ENCODE assay signal across 21 cellular contexts in genomic region chr7:129285195-129285594, GRCh38.
"Had no signal": no experiment of that assay in that cellular context is flagged by ENCODE, and none has a peak within 500 bp of the region (broad histone marks: within the 10 kb centered on the region; RNA-seq: fewer than 3 reads in every experiment).

No MANE protein-coding gene starts in this region.

- H3K36me3 Mint-ChIP-seq: activated CD4-positive, alpha-beta memory T cell treated with anti-CD3 and anti-CD28 coated beads for 36 hours; natural killer cell treated with Interleukin-12 subunit alpha and Interleukin-12 subunit beta and Interleukin-15 and Interleukin-18, amount 100 ng/mL, for 72 hours had no signal

- H3K4me3 ChIP-seq: coronary artery, esophagus muscularis mucosa, hepatocyte, lower lobe of right lung, prostate gland, right atrium auricular region, skin epidermis, tibial nerve, uterus had no signal

- DNase-seq: activated CD4-positive, alpha-beta memory T cell treated with anti-CD3 and anti-CD28 coated beads for 36 hours; activated CD4-positive, alpha-beta T cell treated with anti-CD3 and anti-CD28 coated beads for 4 hours; activated CD8-positive, alpha-beta memory T cell treated with anti-CD3 and anti-CD28 coated beads, Interleukin-2, amount 10 ng/mL, durations not matched to agents 7 days and 5 days; activated naive CD4-positive, alpha-beta T cell treated with anti-CD3 and anti-CD28 coated beads for 36 hours; anterior cingulate cortex; brain microvascular endothelial cell; central memory CD4-positive, alpha-beta T cell; foreskin fibroblast; lower lobe of right lung; SW 1271; uterus had no signal

- H3K4me3 Mint-ChIP-seq: activated CD4-positive, alpha-beta memory T cell treated with anti-CD3 and anti-CD28 coated beads for 36 hours; activated CD8-positive, alpha-beta memory T cell treated with anti-CD3 and anti-CD28 coated beads, Interleukin-2, amount 10 ng/mL, durations not matched to agents 7 days and 5 days; activated naive CD4-positive, alpha-beta T cell treated with anti-CD3 and anti-CD28 coated beads for 36 hours; natural killer cell treated with Interleukin-12 subunit alpha and Interleukin-12 subunit beta and Interleukin-15 and Interleukin-18, amount 100 ng/mL, for 72 hours; stimulated activated naive CD8-positive, alpha-beta T cell treated with anti-CD3 and anti-CD28 coated beads, Interleukin-15, Interleukin-2, amounts not matched to agents 100 ng/mL and 50 ng/mL, for 24 hours had no signal

- H3K27ac ChIP-seq: brain microvascular endothelial cell, coronary artery, esophagus muscularis mucosa, hepatocyte, lower lobe of right lung, prostate gland, right atrium auricular region, skin epidermis, uterus had no signal

- H3K9me3 Mint-ChIP-seq: activated CD4-positive, alpha-beta memory T cell treated with anti-CD3 and anti-CD28 coated beads for 36 hours; activated naive CD4-positive, alpha-beta T cell treated with anti-CD3 and anti-CD28 coated beads for 36 hours; activated T-helper 2 cell treated with anti-CD3 and anti-CD28 coated beads, Interferon-gamma antibody, Interleukin-2, Interleukin-4, amounts not matched to agents 10 μg/mL and 5 μg/mL and 100 μg/mL, durations not matched to agents 14 hours and 24 hours and 36 hours; natural killer cell treated with Interleukin-12 subunit alpha and Interleukin-12 subunit beta and Interleukin-15 and Interleukin-18, amount 100 ng/mL, for 72 hours; stimulated activated naive CD8-positive, alpha-beta T cell treated with anti-CD3 and anti-CD28 coated beads, Interleukin-15, Interleukin-2, amounts not matched to agents 100 ng/mL and 50 ng/mL, for 24 hours had no signal

- H3K27ac Mint-ChIP-seq: activated CD4-positive, alpha-beta memory T cell treated with anti-CD3 and anti-CD28 coated beads for 36 hours; activated CD8-positive, alpha-beta memory T cell treated with anti-CD3 and anti-CD28 coated beads, Interleukin-2, amount 10 ng/mL, durations not matched to agents 7 days and 5 days; activated naive CD4-positive, alpha-beta T cell treated with anti-CD3 and anti-CD28 coated beads for 36 hours; activated T-helper 2 cell treated with anti-CD3 and anti-CD28 coated beads, Interferon-gamma antibody, Interleukin-2, Interleukin-4, amounts not matched to agents 10 μg/mL and 5 μg/mL and 100 μg/mL, durations not matched to agents 14 hours and 24 hours and 36 hours; natural killer cell treated with Interleukin-12 subunit alpha and Interleukin-12 subunit beta and Interleukin-15 and Interleukin-18, amount 100 ng/mL, for 72 hours; stimulated activated naive CD8-positive, alpha-beta T cell treated with anti-CD3 and anti-CD28 coated beads, Interleukin-15, Interleukin-2, amounts not matched to agents 100 ng/mL and 50 ng/mL, for 24 hours had no signal

- H3K4me1 ChIP-seq: esophagus muscularis mucosa, lower lobe of right lung, prostate gland, right atrium auricular region, uterus had no signal

- H3K27me3 Mint-ChIP-seq: activated CD4-positive, alpha-beta memory T cell treated with anti-CD3 and anti-CD28 coated beads for 36 hours; activated CD8-positive, alpha-beta memory T cell treated with anti-CD3 and anti-CD28 coated beads, Interleukin-2, amount 10 ng/mL, durations not matched to agents 7 days and 5 days; natural killer cell treated with Interleukin-12 subunit alpha and Interleukin-12 subunit beta and Interleukin-15 and Interleukin-18, amount 100 ng/mL, for 72 hours; stimulated activated naive CD8-positive, alpha-beta T cell treated with anti-CD3 and anti-CD28 coated beads, Interleukin-15, Interleukin-2, amounts not matched to agents 100 ng/mL and 50 ng/mL, for 24 hours had no signal

- H3K9me3 ChIP-seq: esophagus muscularis mucosa, lower lobe of right lung, prostate gland, right atrium auricular region, tibial nerve, uterus had no signal

- ATAC-seq: activated CD8-positive, alpha-beta memory T cell treated with anti-CD3 and anti-CD28 coated beads, Interleukin-2, amount 10 ng/mL, durations not matched to agents 7 days and 5 days; lower lobe of right lung; natural killer cell treated with Interleukin-12 subunit alpha and Interleukin-12 subunit beta and Interleukin-15 and Interleukin-18, amount 100 ng/mL, for 72 hours had no signal

- H3K27me3 ChIP-seq: brain microvascular endothelial cell, esophagus muscularis mucosa, hepatocyte, right atrium auricular region, tibial nerve, uterus had no signal
